In the genomic region with DNA sequence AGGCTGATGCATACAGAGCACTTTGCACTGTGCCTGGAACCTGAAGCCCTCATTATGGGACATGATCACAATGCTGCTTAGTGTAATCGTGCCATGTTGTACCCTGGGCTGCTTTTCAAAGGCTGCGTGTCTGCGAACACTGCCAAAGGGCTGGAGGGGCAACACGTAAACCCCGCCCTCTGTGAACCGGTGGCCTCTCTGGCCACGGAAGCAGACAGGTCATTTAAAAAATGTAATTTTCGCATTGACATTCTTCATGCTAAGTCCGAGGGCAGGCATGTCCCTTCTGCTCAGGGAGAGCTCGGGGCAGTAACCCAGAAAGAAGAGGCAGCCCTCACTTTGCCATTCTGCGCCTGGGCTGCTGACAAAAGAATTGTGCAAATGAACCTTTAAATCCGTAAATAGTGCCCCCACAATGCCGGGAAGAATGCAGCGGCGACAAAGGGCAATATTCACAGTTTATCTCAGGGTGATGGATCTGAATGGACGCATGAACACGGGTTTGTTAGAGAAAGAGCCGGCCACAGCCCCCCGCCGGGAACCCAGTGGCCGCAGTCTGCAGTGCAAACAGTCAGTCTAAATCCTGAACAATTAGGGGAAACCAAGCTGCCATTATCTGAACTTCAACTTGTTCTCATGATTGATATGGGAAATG, we compare ENCODE assay signal across 1 cellular context.
TF ChIP-seq lines count a peak whose summit lies in the region.

No MANE protein-coding gene starts in this region.

TF ChIP-seq in WTC11, 78 proteins besides CTCF, POLR2A, EP300 and RAD21 (continued from another document):
- TF ChIP-seq, protein P1, sequence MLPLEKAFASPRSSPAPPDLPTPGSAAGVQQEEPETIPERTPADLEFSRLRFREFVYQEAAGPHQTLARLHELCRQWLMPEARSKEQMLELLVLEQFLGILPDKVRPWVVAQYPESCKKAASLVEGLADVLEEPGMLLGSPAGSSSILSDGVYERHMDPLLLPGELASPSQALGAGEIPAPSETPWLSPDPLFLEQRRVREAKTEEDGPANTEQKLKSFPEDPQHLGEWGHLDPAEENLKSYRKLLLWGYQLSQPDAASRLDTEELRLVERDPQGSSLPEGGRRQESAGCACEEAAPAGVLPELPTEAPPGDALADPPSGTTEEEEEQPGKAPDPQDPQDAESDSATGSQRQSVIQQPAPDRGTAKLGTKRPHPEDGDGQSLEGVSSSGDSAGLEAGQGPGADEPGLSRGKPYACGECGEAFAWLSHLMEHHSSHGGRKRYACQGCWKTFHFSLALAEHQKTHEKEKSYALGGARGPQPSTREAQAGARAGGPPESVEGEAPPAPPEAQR (CRISPR knock-in tag; IDR thresholded peaks at IDR 0.05), result no peak
- TF ChIP-seq, protein P2, sequence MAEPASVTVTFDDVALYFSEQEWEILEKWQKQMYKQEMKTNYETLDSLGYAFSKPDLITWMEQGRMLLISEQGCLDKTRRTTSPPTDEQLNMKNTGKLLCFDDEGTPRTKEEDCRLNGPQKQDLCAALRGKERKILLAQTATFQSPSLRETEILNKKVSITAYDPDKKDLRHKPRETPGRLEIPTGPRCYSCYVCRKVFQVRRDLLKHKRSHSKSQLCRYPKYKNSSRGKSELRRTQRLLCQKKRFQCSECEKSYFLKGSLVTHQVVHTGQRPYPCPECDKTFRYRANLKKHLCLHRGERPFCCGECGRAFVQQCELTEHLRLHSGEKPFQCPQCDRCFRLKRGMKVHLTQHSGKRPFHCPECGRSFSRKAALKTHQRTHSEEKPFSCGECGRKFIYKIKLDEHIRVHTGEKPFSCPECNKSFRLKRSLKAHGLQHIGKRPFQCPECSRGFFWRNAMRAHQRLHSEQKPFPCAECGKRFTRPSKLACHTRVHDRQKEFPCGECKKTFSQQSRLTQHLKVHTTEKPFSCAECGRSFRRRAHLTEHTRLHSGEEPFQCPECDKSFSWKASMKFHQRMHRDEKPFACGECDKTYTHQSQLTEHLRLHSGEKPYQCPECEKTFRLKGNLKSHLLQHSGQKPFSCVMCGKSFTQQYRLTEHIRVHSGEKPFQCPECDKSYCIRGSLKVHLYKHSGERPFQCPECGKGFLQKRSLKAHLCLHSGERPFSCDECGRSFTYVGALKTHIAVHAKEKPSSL (CRISPR knock-in tag; conservative IDR thresholded peaks at IDR 0.05), result no peak
- TF ChIP-seq ZNF396 (CRISPR knock-in tag; IDR thresholded peaks at IDR 0.05; ENCODE audit: borderline replicate concordance), result no peak
- TF ChIP-seq IRF2 (CRISPR knock-in tag; IDR thresholded peaks at IDR 0.05; ENCODE audit: borderline replicate concordance, low read depth), result no peak
- TF ChIP-seq ETV6 (CRISPR knock-in tag; IDR thresholded peaks at IDR 0.05), result no peak
- TF ChIP-seq PRRX2 (CRISPR knock-in tag; IDR thresholded peaks at IDR 0.05), result no peak
- TF ChIP-seq HMGA2 (CRISPR knock-in tag; IDR thresholded peaks at IDR 0.05), result no peak
- TF ChIP-seq, protein P3, sequence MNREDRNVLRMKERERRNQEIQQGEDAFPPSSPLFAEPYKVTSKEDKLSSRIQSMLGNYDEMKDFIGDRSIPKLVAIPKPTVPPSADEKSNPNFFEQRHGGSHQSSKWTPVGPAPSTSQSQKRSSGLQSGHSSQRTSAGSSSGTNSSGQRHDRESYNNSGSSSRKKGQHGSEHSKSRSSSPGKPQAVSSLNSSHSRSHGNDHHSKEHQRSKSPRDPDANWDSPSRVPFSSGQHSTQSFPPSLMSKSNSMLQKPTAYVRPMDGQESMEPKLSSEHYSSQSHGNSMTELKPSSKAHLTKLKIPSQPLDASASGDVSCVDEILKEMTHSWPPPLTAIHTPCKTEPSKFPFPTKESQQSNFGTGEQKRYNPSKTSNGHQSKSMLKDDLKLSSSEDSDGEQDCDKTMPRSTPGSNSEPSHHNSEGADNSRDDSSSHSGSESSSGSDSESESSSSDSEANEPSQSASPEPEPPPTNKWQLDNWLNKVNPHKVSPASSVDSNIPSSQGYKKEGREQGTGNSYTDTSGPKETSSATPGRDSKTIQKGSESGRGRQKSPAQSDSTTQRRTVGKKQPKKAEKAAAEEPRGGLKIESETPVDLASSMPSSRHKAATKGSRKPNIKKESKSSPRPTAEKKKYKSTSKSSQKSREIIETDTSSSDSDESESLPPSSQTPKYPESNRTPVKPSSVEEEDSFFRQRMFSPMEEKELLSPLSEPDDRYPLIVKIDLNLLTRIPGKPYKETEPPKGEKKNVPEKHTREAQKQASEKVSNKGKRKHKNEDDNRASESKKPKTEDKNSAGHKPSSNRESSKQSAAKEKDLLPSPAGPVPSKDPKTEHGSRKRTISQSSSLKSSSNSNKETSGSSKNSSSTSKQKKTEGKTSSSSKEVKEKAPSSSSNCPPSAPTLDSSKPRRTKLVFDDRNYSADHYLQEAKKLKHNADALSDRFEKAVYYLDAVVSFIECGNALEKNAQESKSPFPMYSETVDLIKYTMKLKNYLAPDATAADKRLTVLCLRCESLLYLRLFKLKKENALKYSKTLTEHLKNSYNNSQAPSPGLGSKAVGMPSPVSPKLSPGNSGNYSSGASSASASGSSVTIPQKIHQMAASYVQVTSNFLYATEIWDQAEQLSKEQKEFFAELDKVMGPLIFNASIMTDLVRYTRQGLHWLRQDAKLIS (CRISPR knock-in tag; IDR thresholded peaks at IDR 0.05; ENCODE audit: borderline replicate concordance), result no peak
- TF ChIP-seq, protein P4, sequence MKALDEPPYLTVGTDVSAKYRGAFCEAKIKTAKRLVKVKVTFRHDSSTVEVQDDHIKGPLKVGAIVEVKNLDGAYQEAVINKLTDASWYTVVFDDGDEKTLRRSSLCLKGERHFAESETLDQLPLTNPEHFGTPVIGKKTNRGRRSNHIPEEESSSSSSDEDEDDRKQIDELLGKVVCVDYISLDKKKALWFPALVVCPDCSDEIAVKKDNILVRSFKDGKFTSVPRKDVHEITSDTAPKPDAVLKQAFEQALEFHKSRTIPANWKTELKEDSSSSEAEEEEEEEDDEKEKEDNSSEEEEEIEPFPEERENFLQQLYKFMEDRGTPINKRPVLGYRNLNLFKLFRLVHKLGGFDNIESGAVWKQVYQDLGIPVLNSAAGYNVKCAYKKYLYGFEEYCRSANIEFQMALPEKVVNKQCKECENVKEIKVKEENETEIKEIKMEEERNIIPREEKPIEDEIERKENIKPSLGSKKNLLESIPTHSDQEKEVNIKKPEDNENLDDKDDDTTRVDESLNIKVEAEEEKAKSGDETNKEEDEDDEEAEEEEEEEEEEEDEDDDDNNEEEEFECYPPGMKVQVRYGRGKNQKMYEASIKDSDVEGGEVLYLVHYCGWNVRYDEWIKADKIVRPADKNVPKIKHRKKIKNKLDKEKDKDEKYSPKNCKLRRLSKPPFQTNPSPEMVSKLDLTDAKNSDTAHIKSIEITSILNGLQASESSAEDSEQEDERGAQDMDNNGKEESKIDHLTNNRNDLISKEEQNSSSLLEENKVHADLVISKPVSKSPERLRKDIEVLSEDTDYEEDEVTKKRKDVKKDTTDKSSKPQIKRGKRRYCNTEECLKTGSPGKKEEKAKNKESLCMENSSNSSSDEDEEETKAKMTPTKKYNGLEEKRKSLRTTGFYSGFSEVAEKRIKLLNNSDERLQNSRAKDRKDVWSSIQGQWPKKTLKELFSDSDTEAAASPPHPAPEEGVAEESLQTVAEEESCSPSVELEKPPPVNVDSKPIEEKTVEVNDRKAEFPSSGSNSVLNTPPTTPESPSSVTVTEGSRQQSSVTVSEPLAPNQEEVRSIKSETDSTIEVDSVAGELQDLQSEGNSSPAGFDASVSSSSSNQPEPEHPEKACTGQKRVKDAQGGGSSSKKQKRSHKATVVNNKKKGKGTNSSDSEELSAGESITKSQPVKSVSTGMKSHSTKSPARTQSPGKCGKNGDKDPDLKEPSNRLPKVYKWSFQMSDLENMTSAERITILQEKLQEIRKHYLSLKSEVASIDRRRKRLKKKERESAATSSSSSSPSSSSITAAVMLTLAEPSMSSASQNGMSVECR (CRISPR knock-in tag; IDR thresholded peaks at IDR 0.05; ENCODE audit: borderline replicate concordance), result no peak
- TF ChIP-seq, protein P5, sequence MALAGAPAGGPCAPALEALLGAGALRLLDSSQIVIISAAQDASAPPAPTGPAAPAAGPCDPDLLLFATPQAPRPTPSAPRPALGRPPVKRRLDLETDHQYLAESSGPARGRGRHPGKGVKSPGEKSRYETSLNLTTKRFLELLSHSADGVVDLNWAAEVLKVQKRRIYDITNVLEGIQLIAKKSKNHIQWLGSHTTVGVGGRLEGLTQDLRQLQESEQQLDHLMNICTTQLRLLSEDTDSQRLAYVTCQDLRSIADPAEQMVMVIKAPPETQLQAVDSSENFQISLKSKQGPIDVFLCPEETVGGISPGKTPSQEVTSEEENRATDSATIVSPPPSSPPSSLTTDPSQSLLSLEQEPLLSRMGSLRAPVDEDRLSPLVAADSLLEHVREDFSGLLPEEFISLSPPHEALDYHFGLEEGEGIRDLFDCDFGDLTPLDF (CRISPR knock-in tag; IDR thresholded peaks at IDR 0.05), result no peak
- TF ChIP-seq, protein P6, sequence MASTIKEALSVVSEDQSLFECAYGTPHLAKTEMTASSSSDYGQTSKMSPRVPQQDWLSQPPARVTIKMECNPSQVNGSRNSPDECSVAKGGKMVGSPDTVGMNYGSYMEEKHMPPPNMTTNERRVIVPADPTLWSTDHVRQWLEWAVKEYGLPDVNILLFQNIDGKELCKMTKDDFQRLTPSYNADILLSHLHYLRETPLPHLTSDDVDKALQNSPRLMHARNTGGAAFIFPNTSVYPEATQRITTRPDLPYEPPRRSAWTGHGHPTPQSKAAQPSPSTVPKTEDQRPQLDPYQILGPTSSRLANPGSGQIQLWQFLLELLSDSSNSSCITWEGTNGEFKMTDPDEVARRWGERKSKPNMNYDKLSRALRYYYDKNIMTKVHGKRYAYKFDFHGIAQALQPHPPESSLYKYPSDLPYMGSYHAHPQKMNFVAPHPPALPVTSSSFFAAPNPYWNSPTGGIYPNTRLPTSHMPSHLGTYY (CRISPR knock-in tag; IDR thresholded peaks at IDR 0.05), result no peak
- TF ChIP-seq KAT7 (CRISPR knock-in tag; IDR thresholded peaks at IDR 0.05; ENCODE audit: borderline replicate concordance), result no peak
